Comparison of ENCODE assay signal across 1 cellular context in the genomic region with DNA sequence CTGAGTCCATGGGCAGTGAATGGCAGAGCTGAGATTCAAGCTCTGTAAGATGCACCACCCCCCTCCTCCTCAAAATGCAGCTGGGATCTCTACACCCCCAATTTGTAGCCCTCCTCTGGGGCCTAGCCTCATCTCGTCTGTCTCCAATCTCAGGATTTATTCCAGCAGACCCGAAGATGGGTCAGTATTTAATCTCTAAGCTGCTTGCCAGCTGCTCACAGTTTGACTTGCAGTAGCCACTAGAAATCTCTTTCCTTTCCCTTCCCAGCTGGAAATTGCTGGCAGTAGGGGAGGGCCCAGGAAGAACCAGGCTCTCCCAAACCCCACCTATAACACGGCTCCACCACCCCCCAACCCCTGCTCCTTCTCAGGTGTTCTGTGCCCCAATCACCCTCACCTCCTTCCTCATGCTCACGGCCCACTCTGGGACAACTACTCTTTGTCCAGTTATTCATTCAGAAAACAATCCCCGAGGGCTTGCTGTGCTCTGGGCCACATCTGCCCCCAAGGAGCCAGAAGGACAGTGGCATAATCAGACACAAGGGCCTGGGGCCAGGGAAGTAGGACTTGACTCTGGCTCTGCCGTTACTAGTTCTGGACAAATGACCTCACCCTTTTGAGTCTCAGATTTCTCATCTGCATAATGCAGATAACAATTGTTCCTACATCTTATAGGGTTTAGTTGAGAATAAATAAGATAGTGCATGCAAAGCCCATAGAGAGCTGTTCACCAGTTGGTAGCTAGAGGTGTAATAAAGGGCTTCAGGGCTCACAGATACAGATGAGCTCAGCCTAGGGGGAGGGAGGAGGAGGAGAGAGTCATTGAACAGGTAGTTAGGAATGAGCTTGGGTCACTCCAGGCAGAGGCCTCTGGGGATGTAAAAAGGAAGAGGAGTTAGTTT.
TF ChIP-seq lines count a peak whose summit lies in the region.

No MANE protein-coding gene starts in this region.

TF ChIP-seq in IMR-90, 13 proteins besides CTCF, POLR2A, EP300 and RAD21:
- TF ChIP-seq CHD1 (IDR thresholded peaks at IDR 0.05; ENCODE audit: low read depth, low read length) (no peak), NFE2L2 (IDR thresholded peaks at IDR 0.05; ENCODE audit: low read depth, low read length) (no peak), BHLHE40 (IDR thresholded peaks at IDR 0.05; ENCODE audit: low read depth, low read length) (no peak), RCOR1 (IDR thresholded peaks at IDR 0.05; ENCODE audit: insufficient replicate concordance, low read length) (no peak), SMC3 (IDR thresholded peaks at IDR 0.05; ENCODE audit: low read depth, low read length) (no peak), MAZ (IDR thresholded peaks at IDR 0.05; ENCODE audit: borderline replicate concordance, low read depth, low read length) (no peak), FOS (IDR thresholded peaks at IDR 0.05; ENCODE audit: low read depth, low read length) (no peak), MAFK (IDR thresholded peaks at IDR 0.05; ENCODE audit: low read depth, low read length) (no peak), CEBPB (IDR thresholded peaks at IDR 0.05; ENCODE audit: low read depth, low read length) (no peak), MXI1 (IDR thresholded peaks at IDR 0.05; ENCODE audit: borderline replicate concordance, low read depth, low read length) (no peak), RFX5 (IDR thresholded peaks at IDR 0.05; ENCODE audit: low read depth, low read length) (no peak)
- TF ChIP-seq, protein P1, sequence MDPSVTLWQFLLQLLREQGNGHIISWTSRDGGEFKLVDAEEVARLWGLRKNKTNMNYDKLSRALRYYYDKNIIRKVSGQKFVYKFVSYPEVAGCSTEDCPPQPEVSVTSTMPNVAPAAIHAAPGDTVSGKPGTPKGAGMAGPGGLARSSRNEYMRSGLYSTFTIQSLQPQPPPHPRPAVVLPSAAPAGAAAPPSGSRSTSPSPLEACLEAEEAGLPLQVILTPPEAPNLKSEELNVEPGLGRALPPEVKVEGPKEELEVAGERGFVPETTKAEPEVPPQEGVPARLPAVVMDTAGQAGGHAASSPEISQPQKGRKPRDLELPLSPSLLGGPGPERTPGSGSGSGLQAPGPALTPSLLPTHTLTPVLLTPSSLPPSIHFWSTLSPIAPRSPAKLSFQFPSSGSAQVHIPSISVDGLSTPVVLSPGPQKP (IDR thresholded peaks at IDR 0.05; ENCODE audit: borderline replicate concordance, low read depth, low read length) = no peak
- TF ChIP-seq, protein P2, sequence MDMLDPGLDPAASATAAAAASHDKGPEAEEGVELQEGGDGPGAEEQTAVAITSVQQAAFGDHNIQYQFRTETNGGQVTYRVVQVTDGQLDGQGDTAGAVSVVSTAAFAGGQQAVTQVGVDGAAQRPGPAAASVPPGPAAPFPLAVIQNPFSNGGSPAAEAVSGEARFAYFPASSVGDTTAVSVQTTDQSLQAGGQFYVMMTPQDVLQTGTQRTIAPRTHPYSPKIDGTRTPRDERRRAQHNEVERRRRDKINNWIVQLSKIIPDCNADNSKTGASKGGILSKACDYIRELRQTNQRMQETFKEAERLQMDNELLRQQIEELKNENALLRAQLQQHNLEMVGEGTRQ (IDR thresholded peaks at IDR 0.05; ENCODE audit: low read depth, low read length) = no peak
